8 cellular contexts compared by ENCODE assay signal in genomic region chr17:2214887-2215615, GRCh38.
DNase-seq lines count a peak whose midpoint lies in the region; ATAC-seq and TF ChIP-seq lines count a peak whose summit lies in the region.

No MANE protein-coding gene starts in this region.

- peaks cover 9% of the 10 kb centered on the region for H3K36me3 Mint-ChIP-seq in progenitor cell of endocrine pancreas (ENCODE audit: insufficient read depth)

- no peak for TF ChIP-seq POLR2A in esophagus squamous epithelium (IDR thresholded peaks at IDR 0.05)

- DNase-seq in ELR (ENCODE audit: low read depth) = peak; percentile 64
- DNase-seq in SK-N-MC (ENCODE audit: low read depth, low spot score) = no peak
- no peak for DNase-seq in esophagus squamous epithelium (lab: John Stamatoyannopoulos, UW)
- DNase-seq in progenitor cell of endocrine pancreas (ENCODE audit: low spot score, unreplicated experiment) = no peak
- DNase-seq in NCI-H1092 treated with DMSO at 0.1 percent for 48 hours (lab: John Stamatoyannopoulos, UW) = no peak
- DNase-seq in activated gamma-delta T cell (lab: John Stamatoyannopoulos, UW) = no peak

- no peak for ATAC-seq in GM18909 (IDR thresholded peaks at IDR 0.05; ENCODE audit: poor library complexity, unreplicated experiment)
- ATAC-seq in HG02938 (IDR thresholded peaks at IDR 0.05; ENCODE audit: unreplicated experiment) = no peak

- H3K36me3 ChIP-seq in SK-N-MC (ENCODE audit: insufficient read depth, low read length) (0 out of 2 replicates have a peak, but pooled peaks cover 2% of the 10 kb centered on the region), esophagus squamous epithelium (peaks cover 0 to 13% (median 0%) of the 10 kb centered on the region in 3 donors)

- H3K27me3 ChIP-seq in esophagus squamous epithelium = no peaks in the 10 kb centered on the region

- H3K4me3 ChIP-seq in SK-N-MC = peak overlapping the region; percentile 57
- H3K4me3 ChIP-seq in esophagus squamous epithelium = peak overlapping the region in 1 of 4 donors; percentile 50

- peaks cover 31% of the 10 kb centered on the region for H3K4me1 Mint-ChIP-seq in progenitor cell of endocrine pancreas (ENCODE audit: low read depth)

- H3K27me3 Mint-ChIP-seq in progenitor cell of endocrine pancreas = no peaks in the 10 kb centered on the region

- no peak overlapping the region for H3K4me3 Mint-ChIP-seq in progenitor cell of endocrine pancreas (ENCODE audit: low read depth)

- H3K9ac ChIP-seq in SK-N-MC (ENCODE audit: insufficient read length) = peak overlapping the region; percentile 22

- intact Hi-C loops in esophagus squamous epithelium (cut with DNase I) = no loop called here

- WGBS in esophagus squamous epithelium, 2 donors = 48 to 64% methylated on average over 11 of the region's 11 CpGs

- no peaks in the 10 kb centered on the region for H3K9me3 Mint-ChIP-seq in progenitor cell of endocrine pancreas (ENCODE audit: low read depth)

- peak overlapping the region; percentile 86 for H3K27ac ChIP-seq in SK-N-MC
- peak overlapping the region; percentile 65 to 89 (median 82) for H3K27ac ChIP-seq in esophagus squamous epithelium

- H3K27ac Mint-ChIP-seq in progenitor cell of endocrine pancreas = peak overlapping the region; percentile 63

- TF ChIP-seq CTCF in esophagus squamous epithelium (IDR thresholded peaks at IDR 0.05) (no peak), progenitor cell of endocrine pancreas (IDR thresholded peaks at IDR 0.05; ENCODE audit: unreplicated experiment) (no peak)

- H3K9me3 ChIP-seq in SK-N-MC (ENCODE audit: low read depth, low read length) = no peaks in the 10 kb centered on the region
- H3K9me3 ChIP-seq in esophagus squamous epithelium = no peaks in the 10 kb centered on the region

- H3K4me1 ChIP-seq in esophagus squamous epithelium = peaks cover 34 to 71% (median 35%) of the 10 kb centered on the region in 3 donors
